In the genomic region with DNA sequence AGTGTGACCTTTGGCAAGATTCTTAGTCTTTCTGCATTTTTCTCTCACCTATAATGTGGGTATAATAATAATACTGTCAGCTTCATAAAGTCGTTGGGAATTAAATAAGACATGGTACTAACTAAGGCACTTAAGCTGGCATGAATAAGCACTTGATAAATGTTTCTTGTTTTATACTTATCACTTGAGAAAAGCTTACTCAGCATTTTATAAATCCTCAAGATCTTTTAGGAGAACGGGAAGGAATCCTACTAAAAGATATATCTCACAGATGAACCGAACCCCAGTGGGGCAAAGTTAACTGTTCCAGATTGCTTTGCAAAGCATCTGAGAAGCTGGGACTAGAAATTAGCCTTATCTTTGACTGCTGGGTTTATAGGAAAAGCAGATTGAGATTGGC, we compare ENCODE assay signal across 20 cellular contexts.
DNase-seq lines count a peak whose midpoint lies in the region; ATAC-seq, FAIRE-seq and TF ChIP-seq lines count a peak whose summit lies in the region.
"Had no signal": no experiment of that assay in that cellular context is flagged by ENCODE, and none has a peak within 500 bp of the region (broad histone marks: within the 10 kb centered on the region; RNA-seq: fewer than 3 reads in every experiment).

No MANE protein-coding gene starts in this region.

- no peak overlapping the region for H3K4me2 ChIP-seq in A549
- no peak overlapping the region for H3K4me2 ChIP-seq in K562 (ENCODE audit: insufficient read depth, low read length)
- no peak overlapping the region for H3K4me2 ChIP-seq in GM23248 (ENCODE audit: unreplicated experiment)
- H3K4me2 ChIP-seq: BLaER1 treated with 17β-estradiol and CSF1 and Interleukin-3, amounts not matched to agents 10 nM and 100 nM had no signal

- CTCF ChIA-PET in A549 (lab: Yijun Ruan, JAX): interaction anchor here (1.4 kb wide), 1 partner anchor 131 kb away, joined by 3 read pairs; no protein-coding TSS in a partner anchor
- CTCF ChIA-PET in K562 (lab: Yijun Ruan, JAX; ENCODE audit: low intra/inter-chr PET ratio): no interaction called here

- 11% methylated on average over 3 of the region's 3 CpGs for WGBS in A549 (ENCODE audit: missing lambda C conversion rate)
- WGBS in K562 (ENCODE audit: insufficient coverage, low coverage, missing lambda C conversion rate): 2% methylated on average over 3 of the region's 3 CpGs
- WGBS in GM23248 (ENCODE audit: low coverage in 1 of 2, low lambda C conversion rate in 2 of 2, missing lambda C conversion rate in 2 of 2), 2 experiments: 47 to 59% methylated on average over 3 of the region's 3 CpGs

- no peaks in the 10 kb centered on the region for H3K9me2 ChIP-seq in GM23248 (ENCODE audit: insufficient read depth)

- H3K79me2 ChIP-seq in K562 (ENCODE audit: control insufficient read depth, insufficient read depth, low read length) (no peaks in the 10 kb centered on the region), GM23248 (ENCODE audit: insufficient read depth) (no peaks in the 10 kb centered on the region)

- BruUV-seq in K562 (replicated peaks; lab: Mats Ljungman, UMichigan): no TSS peak

- TF ChIP-seq RAD21 in A549 (conservative IDR thresholded peaks at IDR 0.05 in 1 of 2, IDR thresholded peaks at IDR 0.05 in 1 of 2) (no peak), K562 (CRISPR knock-in tag; conservative IDR thresholded peaks at IDR 0.05 in 1 of 2, IDR thresholded peaks at IDR 0.05 in 1 of 2) (no peak)

- TF ChIP-seq CTCF in A549 (IDR thresholded peaks at IDR 0.05) (no peak), K562 (IDR thresholded peaks at IDR 0.05 in 2 of 3, conservative IDR thresholded peaks at IDR 0.05 in 1 of 3; ENCODE audit: insufficient read depth in 2 of 3, low read depth in 1 of 3, low read length in 3 of 3) (no peak)

- intact Hi-C loops in K562 (cut with micrococcal nuclease): no loop called here

- DNase-seq in A549 (ENCODE audit: low read depth in 1 of 2, low spot score in 1 of 2): no peak
- no peak for DNase-seq in GM18507 (ENCODE audit: extremely low spot score, insufficient read length, low read depth)
- DNase-seq in K562 (ENCODE audit: extremely low read depth in 1 of 4, low spot score in 3 of 4): no peak
- DNase-seq in GM23248: no peak
- no peak for DNase-seq in NCI-H2107 treated with DMSO at 0.1 percent for 48 hours (lab: John Stamatoyannopoulos, UW; ENCODE audit: unreplicated experiment)
- DNase-seq in NCI-H748 (lab: John Stamatoyannopoulos, UW; ENCODE audit: unreplicated experiment): no peak
- DNase-seq: 8988T; AML-193; Caco-2; Calu3; CD4-positive, alpha-beta T cell; CD8-positive, alpha-beta T cell; DMS79 treated with DMSO at 0.1 percent for 48 hours; GF-D8 had no signal

- H3K9me3 ChIP-seq in A549 (no peaks in the 10 kb centered on the region), K562 (replicated peaks; ENCODE audit: control insufficient read depth, insufficient read depth, low read depth, low read length) (no peaks in the 10 kb centered on the region), GM23248 (ENCODE audit: low read depth) (no peaks in the 10 kb centered on the region)
- H3K9me3 ChIP-seq: BLaER1 treated with 17β-estradiol and CSF1 and Interleukin-3, amounts not matched to agents 10 nM and 100 nM; Caco-2 had no signal

- H3K27ac ChIP-seq in A549 (no peak overlapping the region), K562 (ENCODE audit: extremely low read depth, low read depth, low read length) (no peak overlapping the region), GM23248 (no peak overlapping the region)
- H3K27ac ChIP-seq: BLaER1 treated with 17β-estradiol and CSF1 and Interleukin-3, amounts not matched to agents 10 nM and 100 nM; C4-2B had no signal

- H3F3A ChIP-seq in GM23248 (ENCODE audit: insufficient read depth): peaks cover 26% of the 10 kb centered on the region

- H2AFZ ChIP-seq in K562 (ENCODE audit: low read depth, low read length) (no peak overlapping the region), GM23248 (no peak overlapping the region)

- FAIRE-seq in A549 (lab: Jason Lieb, UNC) (no peak), GM18507 (lab: Jason Lieb, UNC) (peak; percentile 42), K562 (lab: Jason Lieb, UNC) (no peak)
- FAIRE-seq: A204.1, D721Med, G401.6, GM12891 had no signal

- POLR2A ChIA-PET in A549 (lab: Yijun Ruan, JAX) (no interaction called here), K562 (lab: Yijun Ruan, JAX) (interaction anchor here (0.6 to 1.6 kb wide), 3 partner anchors 9 to 249 kb away, joined by 3 to 4 read pairs (median 3); no protein-coding TSS in a partner anchor)

- H3K27me3 ChIP-seq in K562 (ENCODE audit: control insufficient read depth in 2 of 2, insufficient read depth in 2 of 2, low read length in 2 of 2) (no peaks in the 10 kb centered on the region), GM23248 (replicated peaks; ENCODE audit: insufficient read depth) (no peaks in the 10 kb centered on the region)
- H3K27me3 ChIP-seq: BLaER1 treated with 17β-estradiol and CSF1 and Interleukin-3, amounts not matched to agents 10 nM and 100 nM had no signal

- TF ChIP-seq EP300 in A549 (IDR thresholded peaks at IDR 0.05) (no peak), K562 (IDR thresholded peaks at IDR 0.05; ENCODE audit: low read length) (no peak)

- TF ChIP-seq POLR2A in A549 (IDR thresholded peaks at IDR 0.05; ENCODE audit: low read length) (no peak), K562 (conservative IDR thresholded peaks at IDR 0.05) (no peak)

- no peak overlapping the region for H3K9ac ChIP-seq in K562 (ENCODE audit: insufficient read depth in 1 of 2, low read depth in 2 of 2, low read length in 2 of 2)
- no peak overlapping the region for H3K9ac ChIP-seq in GM23248
- H3K9ac ChIP-seq: BLaER1 treated with 17β-estradiol and CSF1 and Interleukin-3, amounts not matched to agents 10 nM and 100 nM had no signal

- H3K4me3 ChIP-seq in A549 (no peak overlapping the region), K562 (no peak overlapping the region), GM23248 (no peak overlapping the region)
- H3K4me3 ChIP-seq: BLaER1 treated with 17β-estradiol and CSF1 and Interleukin-3, amounts not matched to agents 10 nM and 100 nM had no signal

- H3K4me1 ChIP-seq in A549 (no peaks in the 10 kb centered on the region), K562 (replicated peaks in 1 of 2; ENCODE audit: control insufficient read depth in 2 of 2, insufficient read depth in 2 of 2, low read length in 2 of 2) (no peaks in the 10 kb centered on the region), GM23248 (ENCODE audit: insufficient read depth) (0 out of 2 replicates have a peak, but pooled peaks cover 13% of the 10 kb centered on the region)
- H3K4me1 ChIP-seq: BLaER1 treated with 17β-estradiol and CSF1 and Interleukin-3, amounts not matched to agents 10 nM and 100 nM; Caco-2 had no signal

- in situ Hi-C loops in K562 (cut with MboI) (no loop called here), GM23248 (cut with MboI) (no loop called here)

- H4K20me1 ChIP-seq in K562 (replicated peaks; ENCODE audit: control insufficient read depth, insufficient read depth, low read length) (no peaks in the 10 kb centered on the region), GM23248 (ENCODE audit: insufficient read depth) (no peaks in the 10 kb centered on the region)
- H4K20me1 ChIP-seq: BLaER1 treated with 17β-estradiol and CSF1 and Interleukin-3, amounts not matched to agents 10 nM and 100 nM had no signal

- H3K9me1 ChIP-seq in K562 (ENCODE audit: control insufficient read depth, insufficient read depth, low read length): no peaks in the 10 kb centered on the region

- ATAC-seq in A549 (no peak), K562 (no peak)
- ATAC-seq: CD8-positive, alpha-beta T cell had no signal

- H3K36me3 ChIP-seq in K562 (ENCODE audit: control insufficient read depth, insufficient read depth, low read length) (no peaks in the 10 kb centered on the region), GM23248 (ENCODE audit: low read depth) (peaks cover 11% of the 10 kb centered on the region)
- H3K36me3 ChIP-seq: BLaER1 treated with 17β-estradiol and CSF1 and Interleukin-3, amounts not matched to agents 10 nM and 100 nM had no signal

TF ChIP-seq in A549, 52 proteins besides CTCF, POLR2A, EP300 and RAD21:
- TF ChIP-seq MAFK (IDR thresholded peaks at IDR 0.05; ENCODE audit: partially characterized antibody) (peak; percentile 94), NPAS2 (CRISPR knock-in tag; IDR thresholded peaks at IDR 0.05; ENCODE audit: borderline replicate concordance) (no peak)

TF ChIP-seq in K562, 482 proteins besides CTCF, POLR2A, EP300 and RAD21:
- TF ChIP-seq LARP7 (IDR thresholded peaks at IDR 0.05) (no peak), ZNF316 (IDR thresholded peaks at IDR 0.05) (peak; percentile 94), C11orf30 (IDR thresholded peaks at IDR 0.05; ENCODE audit: low read depth) (peak; percentile 88), MAFG (tag; conservative IDR thresholded peaks at IDR 0.05) (peak; percentile 92), MAFF (IDR thresholded peaks at IDR 0.05; ENCODE audit: low read length) (peak; percentile 98), ZNF282 (CRISPR knock-in tag; IDR thresholded peaks at IDR 0.05) (no peak), MAFK (IDR thresholded peaks at IDR 0.05; ENCODE audit: low read length) (peak; percentile 98), NCOA2 (IDR thresholded peaks at IDR 0.05; ENCODE audit: partially characterized antibody in 2 of 2) (no peak)

Comparison
In these comparisons a context has a peak if more than half of its experiments do, and no peak if none do; other contexts are left out.
1. Of the 35 proteins assayed by ChIP-seq in both K562 and A549: peak only in K562: none; only in A549: none; in both: MAFK; in neither: 34.